ENCODE assay signal across 7 cellular contexts in genomic region chr12:88955541-88955940, GRCh38.
"Had no signal": no experiment of that assay in that cellular context is flagged by ENCODE, and none has a peak within 500 bp of the region (broad histone marks: within the 10 kb centered on the region; RNA-seq: fewer than 3 reads in every experiment).

No MANE protein-coding gene starts in this region.

- H3K27ac ChIP-seq: GM23248 had no signal

- H3K9me3 ChIP-seq: HAP-1 had no signal

- FAIRE-seq: HTR-8/SVneo, K562 had no signal

- H3K36me3 ChIP-seq: HAP-1 had no signal

- H3K4me3 ChIP-seq: GM23248, HAP-1, K562 had no signal

- ATAC-seq: K562 had no signal

- DNase-seq: GM23248, GOT3, H7, IMR-90 had no signal
